ENCODE assay signal across 8 cellular contexts in genomic region chr12:21502164-21502496, GRCh38. TPM values are rescaled to one million over a fixed set of nuclear protein-coding genes. Genes with fewer than 3 reads are reported as not detected.
DNase-seq lines count a peak whose midpoint lies in the region; ATAC-seq, FAIRE-seq and TF ChIP-seq lines count a peak whose summit lies in the region.

No MANE protein-coding gene starts in this region.

- H4K20me1 ChIP-seq in astrocyte (ENCODE audit: insufficient read depth, low read length) (peaks cover 43% of the 10 kb centered on the region), keratinocyte (ENCODE audit: control insufficient read depth, extremely low read depth, insufficient read depth, low read length) (no peaks in the 10 kb centered on the region)

- no peak for FAIRE-seq in astrocyte (lab: Jason Lieb, UNC)
- no peak for FAIRE-seq in keratinocyte (lab: Jason Lieb, UNC)

- peak overlapping the region; percentile 92 for H3K4me3 ChIP-seq in astrocyte (ENCODE audit: insufficient read depth, low read depth, low read length)
- H3K4me3 ChIP-seq in keratinocyte (ENCODE audit: control insufficient read depth in 2 of 3, extremely low read depth in 1 of 3, insufficient read depth in 2 of 3, low read depth in 1 of 3, low read length in 3 of 3): peak overlapping the region; percentile 82 to 97 (median 95)

- H3K79me2 ChIP-seq in astrocyte (ENCODE audit: insufficient read depth, low read length): peaks cover 96% of the 10 kb centered on the region
- peaks cover 62% of the 10 kb centered on the region for H3K79me2 ChIP-seq in keratinocyte (ENCODE audit: control insufficient read depth, insufficient read depth, low read length)

- H3K4me1 ChIP-seq in astrocyte (ENCODE audit: insufficient read depth, low read length) (peaks cover 15% of the 10 kb centered on the region), keratinocyte (ENCODE audit: control insufficient read depth, extremely low read depth, insufficient read depth, low read length) (peaks cover 13% of the 10 kb centered on the region)

- ATAC-seq in GM21367 (IDR thresholded peaks at IDR 0.05; ENCODE audit: unreplicated experiment) (peak; percentile 0), HG03354 (IDR thresholded peaks at IDR 0.05; ENCODE audit: poor library complexity, severe bottlenecking, unreplicated experiment) (no peak)

- H3K27ac Mint-ChIP-seq in astrocyte (ENCODE audit: unreplicated experiment): no peak overlapping the region

- H3K27me3 ChIP-seq in astrocyte (ENCODE audit: insufficient read depth, low read length) (no peaks in the 10 kb centered on the region), keratinocyte (ENCODE audit: control insufficient read depth, extremely low read depth, insufficient read depth, low read length) (no peaks in the 10 kb centered on the region)

- peaks cover 13% of the 10 kb centered on the region for H3K36me3 ChIP-seq in astrocyte (ENCODE audit: insufficient read depth, low read length)
- H3K36me3 ChIP-seq in keratinocyte (ENCODE audit: control insufficient read depth in 2 of 2, extremely low read depth in 1 of 2, insufficient read depth in 2 of 2, low read length in 2 of 2): peaks cover 9 to 19% of the 10 kb centered on the region in 2 experiments

- peaks cover 7% of the 10 kb centered on the region for H3K36me3 Mint-ChIP-seq in astrocyte (ENCODE audit: low read depth, unreplicated experiment)

- H3K4me3 Mint-ChIP-seq in astrocyte (ENCODE audit: unreplicated experiment): no peak overlapping the region

- H2AFZ ChIP-seq in astrocyte (ENCODE audit: low read depth, low read length) (peak overlapping the region; percentile 52), keratinocyte (ENCODE audit: control insufficient read depth, low read length) (peak overlapping the region; percentile 90)

- peak overlapping the region; percentile 97 for H3K4me2 ChIP-seq in astrocyte (ENCODE audit: low read length)
- peak overlapping the region; percentile 89 for H3K4me2 ChIP-seq in keratinocyte (ENCODE audit: control insufficient read depth, extremely low read depth, insufficient read depth, low read depth, low read length)

- no peaks in the 10 kb centered on the region for H3K9me3 ChIP-seq in astrocyte (ENCODE audit: insufficient read depth, low read depth, low read length)
- H3K9me3 ChIP-seq in keratinocyte (ENCODE audit: control insufficient read depth, low read depth, low read length): no peaks in the 10 kb centered on the region

- H3K4me1 Mint-ChIP-seq in astrocyte (ENCODE audit: low read depth, unreplicated experiment): peaks cover 21% of the 10 kb centered on the region

- TF ChIP-seq CTCF in astrocyte (IDR thresholded peaks at IDR 0.05; ENCODE audit: insufficient read depth, low read depth, low read length) (no peak), keratinocyte (optimal IDR thresholded peaks at IDR 0.05 in 1 of 3, IDR thresholded peaks at IDR 0.05 in 1 of 3, conservative IDR thresholded peaks at IDR 0.05 in 1 of 3; ENCODE audit: extremely low read depth in 1 of 3, insufficient read depth in 2 of 3, low read length in 3 of 3) (no peak)

- H3K9me3 Mint-ChIP-seq in astrocyte (ENCODE audit: unreplicated experiment): no peaks in the 10 kb centered on the region

- dilution Hi-C loops in keratinocyte (cut with MboI; ENCODE audit: extremely low pct_ligation_motif_present, low sequenced_read_pairs): no loop called here

- H3K9me1 ChIP-seq in keratinocyte (ENCODE audit: control insufficient read depth, extremely low read depth, insufficient read depth, low read length): no peaks in the 10 kb centered on the region

- H3K27ac ChIP-seq in astrocyte (ENCODE audit: low read depth, low read length) (peak overlapping the region; percentile 97), keratinocyte (ENCODE audit: control insufficient read depth, insufficient read depth, low read length) (peak overlapping the region; percentile 78)

- H3K9ac ChIP-seq in astrocyte (ENCODE audit: low read length): peak overlapping the region; percentile 99
- peak overlapping the region; percentile 93 for H3K9ac ChIP-seq in keratinocyte (ENCODE audit: control insufficient read depth, extremely low read depth, insufficient read depth, low read length)

- no peaks in the 10 kb centered on the region for H3K27me3 Mint-ChIP-seq in astrocyte (ENCODE audit: low read depth, unreplicated experiment)

- DNase-seq in CD1c-positive myeloid dendritic cell (ENCODE audit: extremely low spot score) (peak; percentile 43), NCI-H2171 treated with DMSO at 0.1 percent for 48 hours (lab: John Stamatoyannopoulos, UW) (peak; percentile 96), astrocyte (ENCODE audit: low read depth) (peak; percentile 41), keratinocyte (ENCODE audit: low read depth, low spot score) (no peak), cortex of kidney (lab: John Stamatoyannopoulos, UW) (no peak)
- DNase-seq in stimulated activated CD8-positive, alpha-beta memory T cell treated with anti-CD3 and anti-CD28 coated beads, Interleukin-15, amount 100 ng/mL, for 48 hours (ENCODE audit: low read depth in 2 of 2): peak; percentile 4 to 9

RNA-seq across cellular contexts. Expression of gene GOLT1B, which starts 0.5 kb away (rescaled TPM):
- 90.3 and 93.5 TPM in 2 replicates for total RNA-seq in astrocyte
- polyA plus RNA-seq in keratinocyte: 12.0 to 25.8 TPM (median 16.7 TPM) in 3 replicates
- polyA plus RNA-seq in keratinocyte (2011; ENCODE audit: low read depth): 13.4 TPM
- polyA plus RNA-seq in keratinocyte (2011; cell fraction: cytosol; rRNA removed): 9.7 and 22.4 TPM in 2 replicates
- polyA plus RNA-seq in keratinocyte (2011; cell fraction: nucleus; rRNA removed): 17.9 and 25.8 TPM in 2 replicates
- polyA plus RNA-seq in keratinocyte (2012; ENCODE audit: low replicate concordance): 40.5 and 46.0 TPM in 2 replicates
- 1.7 to 13.3 TPM (median 5.5 TPM) in 3 replicates for polyA minus RNA-seq in keratinocyte
- polyA minus RNA-seq in keratinocyte (2011; cell fraction: cytosol; rRNA and poly(A)+ RNA removed): 48.9 TPM
- polyA minus RNA-seq in keratinocyte (2011; cell fraction: nucleus; rRNA and poly(A)+ RNA removed): 14.9 and 33.7 TPM in 2 replicates

RNA-seq across cellular contexts. Expression of gene RECQL, which starts 0.7 kb away (rescaled TPM):
- 49.1 and 49.7 TPM in 2 replicates for total RNA-seq in astrocyte
- 23.9 to 41.9 TPM (median 29.5 TPM) in 3 replicates for polyA plus RNA-seq in keratinocyte
- polyA plus RNA-seq in keratinocyte (2011; ENCODE audit: low read depth): 45.7 TPM
- 16.1 and 24.0 TPM in 2 replicates for polyA plus RNA-seq in keratinocyte (2011; cell fraction: cytosol; rRNA removed)
- polyA plus RNA-seq in keratinocyte (2011; cell fraction: nucleus; rRNA removed): 28.5 and 39.1 TPM in 2 replicates
- 17.7 and 39.1 TPM in 2 replicates for polyA plus RNA-seq in keratinocyte (2012; ENCODE audit: low replicate concordance)
- 9.9 to 41.7 TPM (median 19.6 TPM) in 3 replicates for polyA minus RNA-seq in keratinocyte
- 20.5 TPM for polyA minus RNA-seq in keratinocyte (2011; cell fraction: cytosol; rRNA and poly(A)+ RNA removed)
- polyA minus RNA-seq in keratinocyte (2011; cell fraction: nucleus; rRNA and poly(A)+ RNA removed): 21.9 and 38.4 TPM in 2 replicates

RNA-seq across cellular contexts. Expression of gene SPX, which starts 24.0 kb away (rescaled TPM):
- total RNA-seq in astrocyte: 19.8 and 26.1 TPM in 2 replicates
- 0.07 to 0.12 TPM (median 0.12 TPM) in 3 replicates for polyA plus RNA-seq in keratinocyte
- not detected for polyA plus RNA-seq in keratinocyte (2011; ENCODE audit: low read depth)
- 0.12 and 0.18 TPM in 2 replicates for polyA plus RNA-seq in keratinocyte (2011; cell fraction: cytosol; rRNA removed)
- 0.06 TPM in 1 of 2 replicates, not detected in the other for polyA plus RNA-seq in keratinocyte (2011; cell fraction: nucleus; rRNA removed)
- not detected in 2 replicates for polyA plus RNA-seq in keratinocyte (2012; ENCODE audit: low replicate concordance)
- polyA minus RNA-seq in keratinocyte: not detected in 3 replicates
- not detected for polyA minus RNA-seq in keratinocyte (2011; cell fraction: cytosol; rRNA and poly(A)+ RNA removed)
- 0.08 TPM in 1 of 2 replicates, not detected in the other for polyA minus RNA-seq in keratinocyte (2011; cell fraction: nucleus; rRNA and poly(A)+ RNA removed)

Comparison
In these comparisons a context has a peak if more than half of its experiments do, and no peak if none do; other contexts are left out.
1. DNase-seq: peak in CD1c-positive myeloid dendritic cell (single experiment), NCI-H2171 treated with DMSO at 0.1 percent for 48 hours (single experiment), astrocyte (single experiment) and stimulated activated CD8-positive, alpha-beta memory T cell treated with anti-CD3 and anti-CD28 coated beads, Interleukin-15, amount 100 ng/mL, for 48 hours (2 of 2); none in keratinocyte (single experiment) and cortex of kidney (single experiment).